In genomic region chr5:53008751-53009150, GRCh38 we compare ENCODE assay signal across 1 cellular context.
TF ChIP-seq lines count a peak whose summit lies in the region.

No MANE protein-coding gene starts in this region.

TF ChIP-seq in GM23338, 12 proteins besides CTCF, POLR2A, EP300 and RAD21 (continued from another document):
- TF ChIP-seq ZNF462 (CRISPR knock-in tag; IDR thresholded peaks at IDR 0.05) (no peak), EZH2 (IDR thresholded peaks at IDR 0.05; ENCODE audit: low read depth, unreplicated experiment) (no peak), ETS1 (IDR thresholded peaks at IDR 0.05) (no peak), ZNF331 (CRISPR knock-in tag; IDR thresholded peaks at IDR 0.05; ENCODE audit: low read depth) (no peak), STAT1 (IDR thresholded peaks at IDR 0.05; ENCODE audit: unreplicated experiment) (no peak), ZNF114 (CRISPR knock-in tag; IDR thresholded peaks at IDR 0.05) (no peak), POLR2AphosphoS5 (IDR thresholded peaks at IDR 0.05; ENCODE audit: low read depth) (no peak), NANOG (IDR thresholded peaks at IDR 0.05; ENCODE audit: borderline replicate concordance) (no peak), EZH2phosphoT487 (IDR thresholded peaks at IDR 0.05; ENCODE audit: unreplicated experiment) (no peak)
